1 cellular context compared by ENCODE assay signal in the genomic region with DNA sequence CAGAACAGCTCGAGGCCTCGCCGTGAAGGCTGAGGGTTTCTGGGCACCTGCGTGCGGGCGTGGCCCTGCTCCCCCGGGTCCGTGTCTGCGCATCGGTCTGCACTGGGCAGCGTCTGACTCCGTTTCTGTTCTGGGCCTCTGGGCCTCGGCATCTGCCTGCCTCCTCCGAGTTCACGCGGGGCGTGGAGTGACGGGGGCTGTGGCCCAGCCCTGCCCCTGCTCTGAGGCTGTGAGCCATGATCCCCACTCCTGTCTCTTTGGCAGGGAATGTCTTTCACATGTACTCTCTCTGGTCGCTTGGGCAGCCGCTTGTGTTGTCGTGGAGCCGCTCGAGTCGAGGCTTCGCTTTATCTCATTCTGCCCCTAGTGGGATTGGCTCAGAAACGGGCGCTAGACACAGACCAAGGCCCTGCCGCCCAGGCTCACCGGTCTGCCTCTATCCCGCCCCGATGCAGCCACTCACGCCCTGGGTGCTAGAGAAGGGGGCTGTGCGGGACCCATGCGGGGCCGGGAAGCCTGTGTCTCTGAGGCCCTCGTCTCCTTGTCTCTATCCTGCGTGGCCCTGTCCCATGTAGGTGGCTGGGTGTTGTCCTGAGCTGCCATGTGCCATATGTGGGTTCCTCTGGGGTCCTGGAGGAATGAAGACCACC. TPM values are rescaled to one million over a fixed set of nuclear protein-coding genes. Genes with fewer than 3 reads are reported as not detected.
"Had no signal": no experiment of that assay in that cellular context is flagged by ENCODE, and none has a peak within 500 bp of the region (broad histone marks: within the 10 kb centered on the region; RNA-seq: fewer than 3 reads in every experiment).

No MANE protein-coding gene starts in this region.

RNA-seq across cellular contexts. Expression of a gene that starts 23.3 kb away (rescaled TPM):
- total RNA-seq: skeletal muscle tissue had no signal
